Comparison of ENCODE assay signal across 34 cellular contexts in genomic region chr11:119330237-119330636, GRCh38. TPM values are rescaled to one million over a fixed set of nuclear protein-coding genes. Genes with fewer than 3 reads are reported as not detected.
"Had no signal": no experiment of that assay in that cellular context is flagged by ENCODE, and none has a peak within 500 bp of the region (broad histone marks: within the 10 kb centered on the region; RNA-seq: fewer than 3 reads in every experiment).

No MANE protein-coding gene starts in this region.

- H3K36me3 ChIP-seq: neural progenitor cell, ovary, right lobe of liver, sigmoid colon, thoracic aorta, thyroid gland, tibial nerve, upper lobe of left lung, vagina had no signal

- H3K4me3 Mint-ChIP-seq: natural killer cell; nephron; neural progenitor cell; stimulated activated memory B cell treated with anti-CD40 and anti-IgM and Interleukin-4, amounts not matched to agents 10 μg/mL and 1 μg/mL and 100 μg/mL, for 72 hours; stimulated activated naive CD8-positive, alpha-beta T cell treated with anti-CD3 and anti-CD28 coated beads, Interleukin-15, amount 100 ng/mL, for 72 hours had no signal

- H3K79me2 ChIP-seq: parathyroid adenoma had no signal

- H3K27me3 ChIP-seq: neural progenitor cell, ovary, right lobe of liver, sigmoid colon, thyroid gland, tibial nerve, upper lobe of left lung, vagina had no signal

- H3K36me3 Mint-ChIP-seq: natural killer cell; neural progenitor cell; stimulated activated memory B cell treated with anti-CD40 and anti-IgM and Interleukin-4, amounts not matched to agents 10 μg/mL and 1 μg/mL and 100 μg/mL, for 72 hours had no signal

- H3K4me3 ChIP-seq: neural progenitor cell, ovary, psoas muscle, right lobe of liver, sigmoid colon, thoracic aorta, thyroid gland, tibial nerve, upper lobe of left lung, vagina had no signal

- H3K9me3 ChIP-seq: ovary, psoas muscle, right lobe of liver, sigmoid colon, thoracic aorta, thyroid gland, tibial nerve, upper lobe of left lung, vagina had no signal

- FAIRE-seq: small intestine, urothelium cell line had no signal

- H3K4me1 ChIP-seq: parathyroid adenoma had no signal

- H3K27ac Mint-ChIP-seq: natural killer cell; nephron; neural progenitor cell; progenitor cell of endocrine pancreas; stimulated activated memory B cell treated with anti-CD40 and anti-IgM and Interleukin-4, amounts not matched to agents 10 μg/mL and 1 μg/mL and 100 μg/mL, for 72 hours; stimulated activated naive CD8-positive, alpha-beta T cell treated with anti-CD3 and anti-CD28 coated beads, Interleukin-15, amount 100 ng/mL, for 72 hours had no signal

- H3K27ac ChIP-seq: neural progenitor cell, ovary, parathyroid adenoma, psoas muscle, right lobe of liver, sigmoid colon, thoracic aorta, thyroid gland, tibial nerve, upper lobe of left lung, vagina had no signal

- H3K9ac ChIP-seq: neural progenitor cell, parathyroid adenoma had no signal

- H3K9me3 Mint-ChIP-seq: natural killer cell; nephron; neural progenitor cell; stimulated activated memory B cell treated with anti-CD40 and anti-IgM and Interleukin-4, amounts not matched to agents 10 μg/mL and 1 μg/mL and 100 μg/mL, for 72 hours; stimulated activated naive CD8-positive, alpha-beta T cell treated with anti-CD3 and anti-CD28 coated beads, Interleukin-15, amount 100 ng/mL, for 72 hours had no signal

- H2AFZ ChIP-seq: neural progenitor cell, parathyroid adenoma had no signal

- H3K4me2 ChIP-seq: neural progenitor cell had no signal

- DNase-seq: natural killer cell; occipital lobe; ovary; posterior cingulate gyrus; psoas muscle; right cardiac atrium; sigmoid colon; small intestine; stimulated activated CD4-positive, alpha-beta T cell treated with anti-CD3 and anti-CD28 coated beads, Interleukin-15, amount 100 ng/mL, for 24 hours; stimulated activated CD4-positive, alpha-beta T cell treated with anti-CD3 and anti-CD28 coated beads, Interleukin-4, amount 100 ng/mL, for 1 hour; stimulated activated CD4-positive, alpha-beta T cell treated with anti-CD3 and anti-CD28 coated beads, Interleukin-4, amount 100 ng/mL, for 4 hours; stimulated activated CD8-positive, alpha-beta memory T cell treated with anti-CD3 and anti-CD28 coated beads, Interleukin-4, amount 100 ng/mL, for 48 hours; stimulated activated naive CD4-positive, alpha-beta T cell; stimulated activated naive CD8-positive, alpha-beta T cell treated with anti-CD3 and anti-CD28 coated beads, Interleukin-15, amount 100 ng/mL, for 72 hours; stimulated activated naive CD8-positive, alpha-beta T cell treated with anti-CD3 and anti-CD28 coated beads, Interleukin-15, Interleukin-2, amounts not matched to agents 100 U/mL and 50 U/mL, for 24 hours; thyroid gland; trophoblast cell; upper lobe of left lung had no signal

- H3K27me3 Mint-ChIP-seq: stimulated activated naive CD8-positive, alpha-beta T cell treated with anti-CD3 and anti-CD28 coated beads, Interleukin-15, amount 100 ng/mL, for 72 hours had no signal

- ATAC-seq: natural killer cell; psoas muscle; right cardiac atrium; right lobe of liver; stimulated activated memory B cell treated with anti-CD40 and anti-IgM and Interleukin-4, amounts not matched to agents 10 μg/mL and 1 μg/mL and 100 μg/mL, for 72 hours; stimulated activated naive CD8-positive, alpha-beta T cell treated with anti-CD3 and anti-CD28 coated beads, Interleukin-15, amount 100 ng/mL, for 72 hours; stimulated activated naive CD8-positive, alpha-beta T cell treated with anti-CD3 and anti-CD28 coated beads, Interleukin-15, Interleukin-2, amounts not matched to agents 100 U/mL and 50 U/mL, for 24 hours had no signal

RNA-seq across cellular contexts. Expression of gene C1QTNF5, which starts 10.4 kb away (rescaled TPM):
- total RNA-seq: natural killer cell had no signal
- polyA plus RNA-seq: neural cell had no signal

RNA-seq across cellular contexts. Expression of gene MFRP, which starts 16.3 kb away (rescaled TPM):
- total RNA-seq: natural killer cell, occipital lobe, osteoblast, progenitor cell of endocrine pancreas, psoas muscle, renal cortical epithelial cell, right lobe of liver, skeletal muscle tissue, temporal lobe, thyroid gland, upper lobe of left lung, ureter, vagina had no signal
- polyA plus RNA-seq: neural cell, ovary, sigmoid colon had no signal
